ENCODE assay signal across 20 cellular contexts in genomic region chr11:837189-837989, GRCh38. TPM values are rescaled to one million over a fixed set of nuclear protein-coding genes. Genes with fewer than 3 reads are reported as not detected.
DNase-seq lines count a peak whose midpoint lies in the region; ATAC-seq, FAIRE-seq and TF ChIP-seq lines count a peak whose summit lies in the region.
"Had no signal": no experiment of that assay in that cellular context is flagged by ENCODE, and none has a peak within 500 bp of the region (broad histone marks: within the 10 kb centered on the region; RNA-seq: fewer than 3 reads in every experiment).

No MANE protein-coding gene starts in this region.

- peak overlapping the region; percentile 92 for H3K4me2 ChIP-seq in A549

- H3K27me3 ChIP-seq in mucosa of stomach (ENCODE audit: control insufficient read depth, insufficient read depth, low read length): no peaks in the 10 kb centered on the region
- H3K27me3 ChIP-seq in suprapubic skin: no peaks in the 10 kb centered on the region
- H3K27me3 ChIP-seq: testis had no signal

- no peak for TF ChIP-seq RAD21 in A549 (conservative IDR thresholded peaks at IDR 0.05 in 1 of 2, IDR thresholded peaks at IDR 0.05 in 1 of 2)

- H3K9me3 ChIP-seq in A549 (no peaks in the 10 kb centered on the region), mucosa of stomach (ENCODE audit: control insufficient read depth, low read length) (no peaks in the 10 kb centered on the region), kidney (ENCODE audit: control insufficient read depth in 1 of 2, low read length in 2 of 2) (no peaks in the 10 kb centered on the region), suprapubic skin (no peaks in the 10 kb centered on the region)
- H3K9me3 ChIP-seq: testis had no signal

- H3K4me1 ChIP-seq in A549 (peaks cover 66% of the 10 kb centered on the region), mucosa of stomach (ENCODE audit: control insufficient read depth, insufficient read depth, low read length) (peaks cover 57% of the 10 kb centered on the region), kidney (ENCODE audit: control insufficient read depth in 1 of 2, insufficient read depth in 1 of 2, low read depth in 1 of 2, low read length in 2 of 2) (peaks cover 12 to 37% of the 10 kb centered on the region in 2 donors), suprapubic skin (peaks cover 63% of the 10 kb centered on the region)

- H3K36me3 ChIP-seq in mucosa of stomach (ENCODE audit: control insufficient read depth, insufficient read depth, low read length): peaks cover 34% of the 10 kb centered on the region
- H3K36me3 ChIP-seq in kidney (ENCODE audit: control insufficient read depth in 1 of 2, insufficient read depth in 2 of 2, low read length in 2 of 2): peaks cover 10 to 34% of the 10 kb centered on the region in 2 donors
- peaks cover 44% of the 10 kb centered on the region for H3K36me3 ChIP-seq in suprapubic skin

- TF ChIP-seq POLR2A in A549 (IDR thresholded peaks at IDR 0.05; ENCODE audit: low read length) (peak; percentile 28; the same call in 1 of the 2 replicates), suprapubic skin (IDR thresholded peaks at IDR 0.05) (no peak)

- H3K9me3 Mint-ChIP-seq in HFFc6 (0 out of 2 replicates have a peak, but pooled peaks cover 8% of the 10 kb centered on the region), WTC11 (no peaks in the 10 kb centered on the region)
- no peaks in the 10 kb centered on the region for H3K9me3 Mint-ChIP-seq in activated T-cell treated with anti-CD3 and anti-CD28 coated beads, Interleukin-2, amount 50 U/mL, for 4 hours
- H3K9me3 Mint-ChIP-seq: activated B cell treated with CpG ODN at 0.5 μM for 24 hours; activated naive CD8-positive, alpha-beta T cell treated with anti-CD3 and anti-CD28 coated beads, Interleukin-2, amount 10 ng/mL, durations not matched to agents 7 days and 5 days; activated T-helper 1 cell treated with anti-CD3 and anti-CD28 coated beads, Interleukin-12 subunit alpha, Interleukin-12 subunit beta, Interleukin-2, Interleukin-4 antibody, amounts not matched to agents 30 ng/mL and 10 ng/mL and 1 ng/mL, durations not matched to agents 14 hours and 24 hours and 36 hours; CD8-positive, alpha-beta T cell had no signal

- peaks cover 48% of the 10 kb centered on the region for H3K27me3 Mint-ChIP-seq in HFFc6 (ENCODE audit: insufficient read depth)
- peaks cover 3% of the 10 kb centered on the region for H3K27me3 Mint-ChIP-seq in WTC11 (ENCODE audit: low read depth)
- no peaks in the 10 kb centered on the region for H3K27me3 Mint-ChIP-seq in activated T-cell treated with anti-CD3 and anti-CD28 coated beads, Interleukin-2, amount 50 U/mL, for 4 hours (ENCODE audit: low read depth)
- H3K27me3 Mint-ChIP-seq: activated naive CD8-positive, alpha-beta T cell treated with anti-CD3 and anti-CD28 coated beads, Interleukin-2, amount 10 ng/mL, durations not matched to agents 7 days and 5 days had no signal

- H3K27ac Mint-ChIP-seq in HFFc6 (peak overlapping the region; percentile 67), WTC11 (no peak overlapping the region)
- H3K27ac Mint-ChIP-seq: activated B cell treated with CpG ODN at 0.5 μM for 24 hours; activated CD8-positive, alpha-beta T cell treated with anti-CD3 and anti-CD28 coated beads, Interleukin-2, amount 10 ng/mL, durations not matched to agents 7 days and 5 days; activated naive CD8-positive, alpha-beta T cell treated with anti-CD3 and anti-CD28 coated beads, Interleukin-2, amount 10 ng/mL, durations not matched to agents 7 days and 5 days; activated T-helper 1 cell treated with anti-CD3 and anti-CD28 coated beads, Interleukin-12 subunit alpha, Interleukin-12 subunit beta, Interleukin-2, Interleukin-4 antibody, amounts not matched to agents 30 ng/mL and 10 ng/mL and 1 ng/mL, durations not matched to agents 14 hours and 24 hours and 36 hours; CD8-positive, alpha-beta T cell had no signal

- H3K4me3 Mint-ChIP-seq in HFFc6 (peak overlapping the region; percentile 17; the same call in 1 of the 2 replicates), WTC11 (no peak overlapping the region)
- no peak overlapping the region for H3K4me3 Mint-ChIP-seq in activated T-cell treated with anti-CD3 and anti-CD28 coated beads, Interleukin-2, amount 50 U/mL, for 4 hours
- H3K4me3 Mint-ChIP-seq: activated B cell treated with CpG ODN at 0.5 μM for 24 hours; activated CD8-positive, alpha-beta T cell treated with anti-CD3 and anti-CD28 coated beads, Interleukin-2, amount 10 ng/mL, durations not matched to agents 7 days and 5 days; activated naive CD8-positive, alpha-beta T cell treated with anti-CD3 and anti-CD28 coated beads, Interleukin-2, amount 10 ng/mL, durations not matched to agents 7 days and 5 days; activated T-helper 1 cell treated with anti-CD3 and anti-CD28 coated beads, Interleukin-12 subunit alpha, Interleukin-12 subunit beta, Interleukin-2, Interleukin-4 antibody, amounts not matched to agents 30 ng/mL and 10 ng/mL and 1 ng/mL, durations not matched to agents 14 hours and 24 hours and 36 hours; CD8-positive, alpha-beta T cell had no signal

- H3K27ac ChIP-seq in A549 (peak overlapping the region; percentile 47 to 99; a peak in 5 of 6 replicates), kidney (ENCODE audit: low read depth in 2 of 2, low read length in 2 of 2) (no peak overlapping the region), suprapubic skin (no peak overlapping the region)
- H3K27ac ChIP-seq: testis had no signal

- ATAC-seq in A549 (peak in 1 of 2 experiments; percentile 0; a peak in 1 of 6 replicates), WTC11 (no peak)
- no peak for ATAC-seq in activated T-cell treated with anti-CD3 and anti-CD28 coated beads, Interleukin-2, amount 50 U/mL, for 4 hours
- ATAC-seq: activated CD8-positive, alpha-beta T cell treated with anti-CD3 and anti-CD28 coated beads, Interleukin-2, amount 10 ng/mL, durations not matched to agents 7 days and 5 days; CD8-positive, alpha-beta T cell; left ventricle myocardium superior had no signal

- no peak for FAIRE-seq in A549 (lab: Jason Lieb, UNC)
- FAIRE-seq in kidney (lab: Jason Lieb, UNC): no peak

- 78% methylated on average over 18 of the region's 22 CpGs for WGBS in A549 (ENCODE audit: missing lambda C conversion rate)
- whole genome bisulfite sequencing in suprapubic skin: 85% methylated on average over 10 of the region's 22 CpGs

- intact Hi-C loops in kidney (cut with DNase I): no loop called here

- H3K9ac ChIP-seq in mucosa of stomach (ENCODE audit: low read length) (peak overlapping the region; percentile 28), kidney (ENCODE audit: low read length in 2 of 2) (no peak overlapping the region)

- no peak for TF ChIP-seq EP300 in A549 (IDR thresholded peaks at IDR 0.05)
- TF ChIP-seq EP300 in suprapubic skin (IDR thresholded peaks at IDR 0.05): no peak

- no peak for TF ChIP-seq CTCF in A549 (IDR thresholded peaks at IDR 0.05)
- no peak for TF ChIP-seq CTCF in HFFc6 (IDR thresholded peaks at IDR 0.05)
- TF ChIP-seq CTCF in WTC11 (IDR thresholded peaks at IDR 0.05): no peak
- TF ChIP-seq CTCF in kidney (IDR thresholded peaks at IDR 0.05; ENCODE audit: borderline replicate concordance, extremely low read depth, insufficient read depth): no peak
- no peak for TF ChIP-seq CTCF in suprapubic skin (IDR thresholded peaks at IDR 0.05)

- H3K4me3 ChIP-seq in A549: no peak overlapping the region
- no peak overlapping the region for H3K4me3 ChIP-seq in mucosa of stomach (ENCODE audit: low read length)
- H3K4me3 ChIP-seq in kidney (ENCODE audit: low read length in 2 of 2): no peak overlapping the region
- H3K4me3 ChIP-seq in suprapubic skin: no peak overlapping the region
- H3K4me3 ChIP-seq: testis had no signal

- POLR2A ChIA-PET in A549 (lab: Yijun Ruan, JAX): interaction anchor here (1.6 to 3.4 kb wide), 2 partner anchors 18 to 28 kb away, joined by 6 to 16 read pairs; partner anchors contain the start of genes PNPLA2 and RPLP2
- POLR2A ChIA-PET in WTC11 (lab: Charles Lee): interaction anchor here (0.7 to 1.0 kb wide), 2 partner anchors 17 to 33 kb away, joined by 3 to 6 read pairs; no protein-coding TSS in a partner anchor

- H3K4me1 Mint-ChIP-seq in HFFc6 (ENCODE audit: low read depth): peaks cover 44% of the 10 kb centered on the region
- peaks cover 27% of the 10 kb centered on the region for H3K4me1 Mint-ChIP-seq in WTC11
- H3K4me1 Mint-ChIP-seq in activated T-cell treated with anti-CD3 and anti-CD28 coated beads, Interleukin-2, amount 50 U/mL, for 4 hours (ENCODE audit: low read depth): peaks cover 24% of the 10 kb centered on the region

- CTCF ChIA-PET in A549 (lab: Yijun Ruan, JAX): interaction anchor here (1.4 to 3.7 kb wide), 3 partner anchors 11 to 22 kb away, joined by 3 to 21 read pairs (median 4); no protein-coding TSS in a partner anchor
- CTCF ChIA-PET in WTC11 (lab: Charles Lee): interaction anchor here (1.4 to 2.2 kb wide), 4 partner anchors 8 to 31 kb away, joined by 4 to 16 read pairs (median 6); partner anchors contain the start of genes CRACR2B and PNPLA2

- no peak for DNase-seq in A549 (ENCODE audit: low read depth in 1 of 2, low spot score in 1 of 2)
- no peak for DNase-seq in HFFc6
- DNase-seq in WTC11 (ENCODE audit: low spot score): no peak
- no peak for DNase-seq in KBM-7
- DNase-seq in kidney: no peak
- no peak for DNase-seq in suprapubic skin (ENCODE audit: low spot score in 2 of 2)
- no peak for DNase-seq in activated T-cell treated with anti-CD3 and anti-CD28 coated beads, Interleukin-2, amount 50 U/mL, for 4 hours
- DNase-seq: activated B cell treated with CpG ODN at 0.5 μM for 24 hours; activated CD8-positive, alpha-beta T cell treated with anti-CD3 and anti-CD28 coated beads, Interleukin-2, amount 10 ng/mL, durations not matched to agents 7 days and 5 days; activated naive CD8-positive, alpha-beta T cell treated with anti-CD3 and anti-CD28 coated beads, Interleukin-2, amount 10 ng/mL, durations not matched to agents 7 days and 5 days; CD8-positive, alpha-beta T cell; DMS79; foreskin melanocyte; left ventricle myocardium superior; NCI-H1105 treated with DMSO at 0.1 percent for 48 hours; NCI-H510A treated with DMSO at 0.1 percent for 48 hours; occipital lobe; testis had no signal

- in situ Hi-C loops in KBM-7 (cut with MboI; ENCODE audit: low pct_unique_long_range_greater_than_20kb, low sequenced_read_pairs): no loop called here

- H3K36me3 Mint-ChIP-seq in HFFc6 (ENCODE audit: low read depth): peaks cover 29% of the 10 kb centered on the region
- H3K36me3 Mint-ChIP-seq in WTC11: peaks cover 13% of the 10 kb centered on the region
- no peaks in the 10 kb centered on the region for H3K36me3 Mint-ChIP-seq in activated T-cell treated with anti-CD3 and anti-CD28 coated beads, Interleukin-2, amount 50 U/mL, for 4 hours (ENCODE audit: insufficient read depth)

RNA-seq across cellular contexts. Expression of gene CD151, which starts 4.6 kb away (rescaled TPM):
- polyA plus RNA-seq in A549 (2011; rRNA removed): 409 and 523 TPM in 2 replicates
- polyA plus RNA-seq in A549 (2012; cell fraction: cytosol; rRNA removed): 964 and 1,353 TPM in 2 replicates
- polyA plus RNA-seq in A549 (2012; cell fraction: nucleus; rRNA removed): 1,564 and 2,065 TPM in 2 replicates
- polyA plus RNA-seq in A549 (2017; fragmentation: RNase III; extraction: RNeasy Plus Mini Kit Qiagen cat#74134 plus additional on column Dnase treatment): 649 to 701 TPM (median 695 TPM) in 3 replicates
- 530 and 576 TPM in 2 replicates for polyA minus RNA-seq in A549 (2011; rRNA and poly(A)+ RNA removed)
- total RNA-seq in HFFc6 (2021; fragmentation: NEBNext Ultra II Directional; extraction: Animal tissue kit (Norgen Biotek cat#: 25700)): 1,000 to 10,000 TPM in 1 of 6 experiments, 100 to 1,000 TPM in 5; 719 to 1,001 (median 755) TPM
- total RNA-seq in WTC11 (2021): 115 to 127 TPM (median 116 TPM) in 3 replicates
- 476 TPM for total RNA-seq in kidney
- polyA plus RNA-seq in kidney (ENCODE audit: insufficient read depth, low read depth, low replicate concordance): 379 TPM
- total RNA-seq in suprapubic skin: 100 to 1,000 TPM; 108 to 162 (median 150) TPM
- total RNA-seq in activated T-cell treated with anti-CD3 and anti-CD28 coated beads, Interleukin-2, amount 50 U/mL, for 4 hours: 10 to 100 TPM; 33.5 to 39.2 (median 35.6) TPM

RNA-seq across cellular contexts. Expression of gene POLR2L, which starts 4.9 kb away (rescaled TPM):
- polyA plus RNA-seq in A549 (2011; rRNA removed) (140 and 197 TPM in 2 replicates), A549 (2017; fragmentation: RNase III; extraction: RNeasy Plus Mini Kit Qiagen cat#74134 plus additional on column Dnase treatment) (773 to 868 TPM (median 807 TPM) in 3 replicates), kidney (ENCODE audit: insufficient read depth, low read depth, low replicate concordance) (376 TPM)
- polyA plus RNA-seq in A549 (2012; cell fraction: cytosol; rRNA removed): 1,407 and 1,430 TPM in 2 replicates
- polyA plus RNA-seq in A549 (2012; cell fraction: nucleus; rRNA removed): 294 and 364 TPM in 2 replicates
- polyA minus RNA-seq in A549 (2011; rRNA and poly(A)+ RNA removed): 73.3 and 88.5 TPM in 2 replicates
- total RNA-seq in HFFc6 (2021; fragmentation: NEBNext Ultra II Directional; extraction: Animal tissue kit (Norgen Biotek cat#: 25700)): 100 to 1,000 TPM; 439 to 504 (median 478) TPM
- total RNA-seq in WTC11 (2021) (138 to 152 TPM (median 144 TPM) in 3 replicates), kidney (107 TPM), suprapubic skin (10 to 100 TPM; 31.1 to 76.4 (median 56.4) TPM)
- total RNA-seq in activated T-cell treated with anti-CD3 and anti-CD28 coated beads, Interleukin-2, amount 50 U/mL, for 4 hours: 100 to 1,000 TPM; 167 to 183 (median 174) TPM

RNA-seq across cellular contexts. Expression of gene TSPAN4, which starts 5.3 kb away (rescaled TPM):
- polyA plus RNA-seq in A549 (2011; rRNA removed) (83.5 and 87.8 TPM in 2 replicates), A549 (2017; fragmentation: RNase III; extraction: RNeasy Plus Mini Kit Qiagen cat#74134 plus additional on column Dnase treatment) (145 to 150 TPM (median 146 TPM) in 3 replicates), kidney (ENCODE audit: insufficient read depth, low read depth, low replicate concordance) (81.2 TPM)
- 286 and 346 TPM in 2 replicates for polyA plus RNA-seq in A549 (2012; cell fraction: cytosol; rRNA removed)
- 714 and 975 TPM in 2 replicates for polyA plus RNA-seq in A549 (2012; cell fraction: nucleus; rRNA removed)
- 46.9 and 63.5 TPM in 2 replicates for polyA minus RNA-seq in A549 (2011; rRNA and poly(A)+ RNA removed)
- 100 to 1,000 TPM; 193 to 267 (median 212) TPM for total RNA-seq in HFFc6 (2021; fragmentation: NEBNext Ultra II Directional; extraction: Animal tissue kit (Norgen Biotek cat#: 25700))
- total RNA-seq in WTC11 (2021) (92.8 to 95.2 TPM (median 94.3 TPM) in 3 replicates), kidney (104 TPM), suprapubic skin (10 to 100 TPM; 47.1 to 78.9 (median 59.7) TPM)
- 1 to 10 TPM; 4.6 to 6.0 (median 5.7) TPM for total RNA-seq in activated T-cell treated with anti-CD3 and anti-CD28 coated beads, Interleukin-2, amount 50 U/mL, for 4 hours

RNA-seq across cellular contexts. Expression of gene CRACR2B, which starts 9.7 kb away (rescaled TPM):
- polyA plus RNA-seq in A549 (2011; rRNA removed) (1.2 and 1.8 TPM in 2 replicates), A549 (2017; fragmentation: RNase III; extraction: RNeasy Plus Mini Kit Qiagen cat#74134 plus additional on column Dnase treatment) (3.0 to 3.3 TPM (median 3.1 TPM) in 3 replicates), kidney (ENCODE audit: insufficient read depth, low read depth, low replicate concordance) (16.5 TPM)
- 2.9 and 3.3 TPM in 2 replicates for polyA plus RNA-seq in A549 (2012; cell fraction: cytosol; rRNA removed)
- polyA plus RNA-seq in A549 (2012; cell fraction: nucleus; rRNA removed): 8.2 and 9.3 TPM in 2 replicates
- 0.70 and 1.2 TPM in 2 replicates for polyA minus RNA-seq in A549 (2011; rRNA and poly(A)+ RNA removed)
- total RNA-seq in HFFc6 (2021; fragmentation: NEBNext Ultra II Directional; extraction: Animal tissue kit (Norgen Biotek cat#: 25700)): 1 to 10 TPM in 4 of 6 experiments, under 1 TPM in 2; 0.63 to 2.2 (median 1.2) TPM
- total RNA-seq in WTC11 (2021) (46.5 to 58.6 TPM (median 55.9 TPM) in 3 replicates), kidney (22.6 TPM), suprapubic skin (10 to 100 TPM; 14.0 to 35.5 (median 29.6) TPM)
- under 1 TPM; 0.18 to 0.30 (median 0.28) TPM for total RNA-seq in activated T-cell treated with anti-CD3 and anti-CD28 coated beads, Interleukin-2, amount 50 U/mL, for 4 hours

RNA-seq across cellular contexts. Expression of gene PNPLA2, which starts 18.7 kb away (rescaled TPM):
- 13.2 and 16.1 TPM in 2 replicates for polyA plus RNA-seq in A549 (2011; rRNA removed)
- 45.8 and 63.3 TPM in 2 replicates for polyA plus RNA-seq in A549 (2012; cell fraction: cytosol; rRNA removed)
- 114 and 198 TPM in 2 replicates for polyA plus RNA-seq in A549 (2012; cell fraction: nucleus; rRNA removed)
- 25.1 to 29.2 TPM (median 25.4 TPM) in 3 replicates for polyA plus RNA-seq in A549 (2017; fragmentation: RNase III; extraction: RNeasy Plus Mini Kit Qiagen cat#74134 plus additional on column Dnase treatment)
- 33.9 and 38.8 TPM in 2 replicates for polyA minus RNA-seq in A549 (2011; rRNA and poly(A)+ RNA removed)
- total RNA-seq in HFFc6 (2021; fragmentation: NEBNext Ultra II Directional; extraction: Animal tissue kit (Norgen Biotek cat#: 25700)): 100 to 1,000 TPM; 103 to 148 (median 130) TPM
- 66.5 to 83.4 TPM (median 81.9 TPM) in 3 replicates for total RNA-seq in WTC11 (2021)
- 173 TPM for total RNA-seq in kidney
- polyA plus RNA-seq in kidney (ENCODE audit: insufficient read depth, low read depth, low replicate concordance): 67.9 TPM
- 100 to 1,000 TPM in 1 of 4 donors, 10 to 100 TPM in 3; 74.9 to 117 (median 85.9) TPM for total RNA-seq in suprapubic skin
- 10 to 100 TPM; 55.5 to 62.4 (median 60.2) TPM for total RNA-seq in activated T-cell treated with anti-CD3 and anti-CD28 coated beads, Interleukin-2, amount 50 U/mL, for 4 hours

Comparison
In these comparisons a context has a peak if more than half of its experiments do, and no peak if none do; other contexts are left out.
1. H3K27ac ChIP-seq: peak in A549 (2 of 2); none in kidney (0 of 2) and suprapubic skin (single experiment).
2. RNA of gene TSPAN4, which starts 5.3 kb away (total RNA-seq): 193 to 267 TPM in HFFc6, 104 TPM in kidney (single experiment), 92.8 to 95.2 TPM in WTC11 and 47.1 to 78.9 TPM in suprapubic skin; 4.6 to 6.0 TPM in activated T-cell treated with anti-CD3 and anti-CD28 coated beads, Interleukin-2, amount 50 U/mL, for 4 hours; every median in the first group is over 4 times any median in the second.
3. Of the 8 proteins assayed by ChIP-seq in both WTC11 and A549: peak only in WTC11: none; only in A549: JUN; in both: none; in neither: 7.